ENCODE assay signal across 8 cellular contexts in the genomic region with DNA sequence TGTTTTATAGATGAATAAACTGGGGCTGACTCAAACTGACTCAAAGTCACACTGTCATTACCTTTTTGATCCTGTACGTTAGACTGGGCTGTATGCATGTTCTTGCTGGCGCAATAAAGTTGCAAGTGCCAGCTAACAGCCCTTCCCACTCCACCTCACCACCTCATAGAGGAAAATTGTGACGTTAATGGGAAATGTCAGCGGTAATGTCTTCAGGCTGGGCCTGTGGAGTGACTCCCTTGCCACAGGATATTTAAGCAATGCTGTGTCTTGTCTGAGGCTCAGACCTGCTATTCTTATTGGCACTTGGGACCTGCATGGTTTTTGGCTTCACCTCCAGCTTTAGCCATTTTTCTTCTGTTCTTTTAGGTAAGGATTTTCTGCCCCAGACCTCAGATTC. TPM values are rescaled to one million over a fixed set of nuclear protein-coding genes. Genes with fewer than 3 reads are reported as not detected.
DNase-seq lines count a peak whose midpoint lies in the region; ATAC-seq and TF ChIP-seq lines count a peak whose summit lies in the region.

No MANE protein-coding gene starts in this region.

- H3K9me3 ChIP-seq in body of pancreas (no peaks in the 10 kb centered on the region), mucosa of stomach (ENCODE audit: control insufficient read depth, low read length) (no peaks in the 10 kb centered on the region)

- CTCF ChIA-PET in activated naive CD4-positive, alpha-beta T cell treated with anti-CD3 and anti-CD28 coated beads for 36 hours (lab: Charles Lee): interaction anchor here (0.6 to 3.0 kb wide), 27 partner anchors 8 to 1005 kb away, joined by 3 to 35 read pairs (median 4); partner anchors contain the start of gene CFLAR

- H3K4me3 Mint-ChIP-seq in activated naive CD4-positive, alpha-beta T cell treated with anti-CD3 and anti-CD28 coated beads for 36 hours: no peak overlapping the region

- H3K27me3 ChIP-seq in HL-60 (ENCODE audit: insufficient read depth, poor library complexity, severe bottlenecking): no peaks in the 10 kb centered on the region
- H3K27me3 ChIP-seq in body of pancreas: no peaks in the 10 kb centered on the region
- no peaks in the 10 kb centered on the region for H3K27me3 ChIP-seq in mucosa of stomach (ENCODE audit: control insufficient read depth, insufficient read depth, low read length)

- H3K36me3 ChIP-seq in body of pancreas (replicated peaks in 1 of 2; ENCODE audit: insufficient read depth in 1 of 2, low read depth in 2 of 2) (peaks cover 0 to 35% of the 10 kb centered on the region in 2 donors), mucosa of stomach (ENCODE audit: control insufficient read depth, insufficient read depth, low read length) (peaks cover 3% of the 10 kb centered on the region)

- peaks cover 25% of the 10 kb centered on the region for H3K4me1 Mint-ChIP-seq in activated naive CD4-positive, alpha-beta T cell treated with anti-CD3 and anti-CD28 coated beads for 36 hours (ENCODE audit: low read depth)

- peaks cover 15% of the 10 kb centered on the region for H3K4me1 ChIP-seq in body of pancreas
- peaks cover 18% of the 10 kb centered on the region for H3K4me1 ChIP-seq in mucosa of stomach (ENCODE audit: control insufficient read depth, insufficient read depth, low read length)

- H3K27ac Mint-ChIP-seq in activated naive CD4-positive, alpha-beta T cell treated with anti-CD3 and anti-CD28 coated beads for 36 hours: peak overlapping the region; percentile 86

- TF ChIP-seq CTCF in HL-60 (IDR thresholded peaks at IDR 0.05; ENCODE audit: insufficient read depth, low read length) (no peak), body of pancreas (IDR thresholded peaks at IDR 0.05) (no peak)

- H3K9ac ChIP-seq in mucosa of stomach (ENCODE audit: low read length): peak overlapping the region; percentile 9

- H3K27ac ChIP-seq in HL-60 (replicated peaks) (peak overlapping the region; percentile 69), body of pancreas (peak overlapping the region in 3 of 4 donors; percentile 62 to 74 (median 67))

- peaks cover 48% of the 10 kb centered on the region for H3K36me3 Mint-ChIP-seq in activated naive CD4-positive, alpha-beta T cell treated with anti-CD3 and anti-CD28 coated beads for 36 hours (ENCODE audit: low read depth)

- 56 to 59% methylated on average over 3 to 4 of the region's 4 CpGs for WGBS in body of pancreas, 2 donors

- TF ChIP-seq POLR2A in body of pancreas (IDR thresholded peaks at IDR 0.05): no peak

- H3K4me3 ChIP-seq in HL-60 (replicated peaks; ENCODE audit: insufficient read depth, low read length): no peak overlapping the region
- H3K4me3 ChIP-seq in body of pancreas: no peak overlapping the region
- no peak overlapping the region for H3K4me3 ChIP-seq in mucosa of stomach (ENCODE audit: low read length)

- intact Hi-C loops in activated naive CD4-positive, alpha-beta T cell treated with anti-CD3 and anti-CD28 coated beads for 36 hours (cut with micrococcal nuclease): loop anchor here (1.0 kb wide), 8 partner anchors 28 to 444 kb away; partner anchors contain the start of genes HYCC2, NIF3L1, ORC2 and PPIL3
- intact Hi-C loops in body of pancreas (cut with DNase I): no loop called here

- DNase-seq in activated naive CD4-positive, alpha-beta T cell treated with anti-CD3 and anti-CD28 coated beads for 36 hours: peak; percentile 36
- no peak for DNase-seq in activated naive CD4-positive, alpha-beta T cell treated with Interleukin-2 at 50 U/mL for 16 hours
- peak; percentile 52 to 82 for DNase-seq in HL-60 (ENCODE audit: low read depth in 1 of 2, low spot score in 1 of 2)
- DNase-seq in body of pancreas: no peak
- DNase-seq in NCI-H1436 (lab: John Stamatoyannopoulos, UW): no peak
- DNase-seq in hippocampal formation (lab: John Stamatoyannopoulos, UW): no peak
- no peak for DNase-seq in DMS153 (lab: John Stamatoyannopoulos, UW)

- no peak for ATAC-seq in body of pancreas

- H3K9me3 Mint-ChIP-seq in activated naive CD4-positive, alpha-beta T cell treated with anti-CD3 and anti-CD28 coated beads for 36 hours: no peaks in the 10 kb centered on the region

- H3K27me3 Mint-ChIP-seq in activated naive CD4-positive, alpha-beta T cell treated with anti-CD3 and anti-CD28 coated beads for 36 hours (ENCODE audit: low read depth): no peaks in the 10 kb centered on the region

RNA-seq across cellular contexts. Expression of gene CASP10, which starts 25.2 kb away (rescaled TPM):
- 10 to 100 TPM; 22.0 to 22.1 TPM for total RNA-seq in activated naive CD4-positive, alpha-beta T cell treated with anti-CD3 and anti-CD28 coated beads for 36 hours
- total RNA-seq in body of pancreas: 1 to 10 TPM; 3.0 to 6.0 TPM

RNA-seq across cellular contexts. Expression of gene CFLAR, which starts 41.7 kb away (rescaled TPM):
- 100 to 1,000 TPM; 214 to 222 TPM for total RNA-seq in activated naive CD4-positive, alpha-beta T cell treated with anti-CD3 and anti-CD28 coated beads for 36 hours
- total RNA-seq in body of pancreas: 100 to 1,000 TPM in 1 of 2 donors, 10 to 100 TPM in 1; 83.3 to 113 TPM

Comparison
In these comparisons a context has a peak if more than half of its experiments do, and no peak if none do; other contexts are left out.
1. DNase-seq: peak in activated naive CD4-positive, alpha-beta T cell treated with anti-CD3 and anti-CD28 coated beads for 36 hours (single experiment) and HL-60 (2 of 2); none in activated naive CD4-positive, alpha-beta T cell treated with Interleukin-2 at 50 U/mL for 16 hours (single experiment), body of pancreas (0 of 4), NCI-H1436 (single experiment), hippocampal formation (0 of 2) and DMS153 (single experiment).